1 cellular context compared by ENCODE assay signal in the genomic region with DNA sequence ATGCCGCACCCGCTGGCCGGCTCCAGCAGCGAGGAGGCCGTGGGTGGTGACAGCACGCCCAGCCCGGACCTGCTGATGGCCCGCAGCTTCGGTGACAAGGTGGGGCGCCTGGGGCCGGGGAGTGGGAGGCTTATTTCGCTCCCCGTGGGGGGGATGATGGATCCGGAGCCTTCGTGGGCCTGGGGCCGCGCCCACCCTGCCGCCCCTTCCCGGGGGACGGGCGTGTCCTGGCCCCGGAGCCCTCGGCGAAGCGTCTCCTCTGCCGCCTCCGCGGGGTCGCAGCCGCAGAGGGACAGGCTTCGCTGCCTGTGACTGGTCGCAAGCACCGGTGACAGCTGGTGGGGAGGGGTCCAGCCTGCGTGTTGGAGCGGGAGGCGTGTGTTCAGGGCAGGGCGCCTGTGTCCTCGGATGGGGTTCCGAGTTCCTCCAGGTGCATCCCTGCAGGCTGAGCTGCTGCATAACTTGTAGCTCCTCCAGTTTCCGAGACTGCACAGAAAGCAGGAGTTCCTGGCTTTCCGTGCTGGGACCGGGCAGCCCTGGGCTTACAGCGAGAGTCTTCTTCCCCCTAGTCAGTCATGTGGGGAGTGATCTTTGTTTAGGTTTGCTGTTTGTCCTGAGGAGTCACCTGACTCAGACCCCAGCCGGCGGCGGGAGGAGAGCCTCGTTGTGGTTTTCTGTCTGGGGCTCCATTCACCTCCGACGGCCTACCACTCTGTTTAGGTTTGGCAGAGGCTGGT.
TF ChIP-seq lines count a peak whose summit lies in the region.

No MANE protein-coding gene starts in this region.

TF ChIP-seq in HEK293, 187 proteins besides CTCF, POLR2A, EP300 and RAD21 (continued from another document and continues in another):
- TF ChIP-seq, protein P1, sequence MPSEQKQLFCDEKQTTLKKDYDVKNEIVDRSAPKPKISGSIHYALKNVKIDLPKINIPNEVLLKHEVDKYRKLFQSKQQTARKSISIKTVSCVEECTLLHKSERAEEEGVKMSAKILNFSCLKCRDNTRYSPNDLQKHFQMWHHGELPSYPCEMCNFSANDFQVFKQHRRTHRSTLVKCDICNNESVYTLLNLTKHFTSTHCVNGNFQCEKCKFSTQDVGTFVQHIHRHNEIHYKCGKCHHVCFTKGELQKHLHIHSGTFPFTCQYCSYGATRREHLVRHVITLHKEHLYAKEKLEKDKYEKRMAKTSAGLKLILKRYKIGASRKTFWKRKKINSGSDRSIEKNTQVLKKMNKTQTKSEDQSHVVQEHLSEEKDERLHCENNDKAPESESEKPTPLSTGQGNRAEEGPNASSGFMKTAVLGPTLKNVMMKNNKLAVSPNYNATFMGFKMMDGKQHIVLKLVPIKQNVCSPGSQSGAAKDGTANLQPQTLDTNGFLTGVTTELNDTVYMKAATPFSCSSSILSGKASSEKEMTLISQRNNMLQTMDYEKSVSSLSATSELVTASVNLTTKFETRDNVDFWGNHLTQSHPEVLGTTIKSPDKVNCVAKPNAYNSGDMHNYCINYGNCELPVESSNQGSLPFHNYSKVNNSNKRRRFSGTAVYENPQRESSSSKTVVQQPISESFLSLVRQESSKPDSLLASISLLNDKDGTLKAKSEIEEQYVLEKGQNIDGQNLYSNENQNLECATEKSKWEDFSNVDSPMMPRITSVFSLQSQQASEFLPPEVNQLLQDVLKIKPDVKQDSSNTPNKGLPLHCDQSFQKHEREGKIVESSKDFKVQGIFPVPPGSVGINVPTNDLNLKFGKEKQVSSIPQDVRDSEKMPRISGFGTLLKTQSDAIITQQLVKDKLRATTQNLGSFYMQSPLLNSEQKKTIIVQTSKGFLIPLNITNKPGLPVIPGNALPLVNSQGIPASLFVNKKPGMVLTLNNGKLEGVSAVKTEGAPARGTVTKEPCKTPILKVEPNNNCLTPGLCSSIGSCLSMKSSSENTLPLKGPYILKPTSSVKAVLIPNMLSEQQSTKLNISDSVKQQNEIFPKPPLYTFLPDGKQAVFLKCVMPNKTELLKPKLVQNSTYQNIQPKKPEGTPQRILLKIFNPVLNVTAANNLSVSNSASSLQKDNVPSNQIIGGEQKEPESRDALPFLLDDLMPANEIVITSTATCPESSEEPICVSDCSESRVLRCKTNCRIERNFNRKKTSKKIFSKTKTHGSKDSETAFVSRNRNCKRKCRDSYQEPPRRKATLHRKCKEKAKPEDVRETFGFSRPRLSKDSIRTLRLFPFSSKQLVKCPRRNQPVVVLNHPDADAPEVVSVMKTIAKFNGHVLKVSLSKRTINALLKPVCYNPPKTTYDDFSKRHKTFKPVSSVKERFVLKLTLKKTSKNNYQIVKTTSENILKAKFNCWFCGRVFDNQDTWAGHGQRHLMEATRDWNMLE (tag by site-specific recombination; conservative IDR thresholded peaks at IDR 0.05; ENCODE audit: low read depth), result no peak
- TF ChIP-seq ZNF37A (tag by site-specific recombination; IDR thresholded peaks at IDR 0.05) (no peak), ZFP41 (tag by site-specific recombination; IDR thresholded peaks at IDR 0.05; ENCODE audit: borderline replicate concordance) (no peak), SP7 (tag by site-specific recombination; IDR thresholded peaks at IDR 0.05) (no peak), ZNF266 (tag by site-specific recombination; IDR thresholded peaks at IDR 0.05; ENCODE audit: low read depth) (no peak), ZNF48 (tag by site-specific recombination; IDR thresholded peaks at IDR 0.05) (no peak), PRDM10 (tag by site-specific recombination; IDR thresholded peaks at IDR 0.05) (no peak), ZNF394 (tag by site-specific recombination; IDR thresholded peaks at IDR 0.05; ENCODE audit: borderline replicate concordance) (no peak), ZIC2 (tag by site-specific recombination; IDR thresholded peaks at IDR 0.05) (peak; percentile 50), ZNF530 (tag by site-specific recombination; IDR thresholded peaks at IDR 0.05; ENCODE audit: low read depth) (no peak), REPIN1 (tag by site-specific recombination; IDR thresholded peaks at IDR 0.05; ENCODE audit: low read depth) (no peak), ZNF157 (tag by site-specific recombination; IDR thresholded peaks at IDR 0.05) (no peak), ZNF843 (tag by site-specific recombination; IDR thresholded peaks at IDR 0.05) (no peak), ZNF561 (tag by site-specific recombination; IDR thresholded peaks at IDR 0.05; ENCODE audit: borderline replicate concordance) (0 out of 2 replicates have a peak, but pooled peaks have one; percentile 18), ZBTB1 (tag by site-specific recombination; IDR thresholded peaks at IDR 0.05) (no peak), GLIS2 (tag by site-specific recombination; IDR thresholded peaks at IDR 0.05) (peak; percentile 68), ZNF596 (tag by site-specific recombination; IDR thresholded peaks at IDR 0.05) (no peak), ZNF416 (tag by site-specific recombination; IDR thresholded peaks at IDR 0.05) (no peak), KLF7 (tag by site-specific recombination; IDR thresholded peaks at IDR 0.05; ENCODE audit: borderline replicate concordance) (no peak), GLI2 (tag by site-specific recombination; IDR thresholded peaks at IDR 0.05; ENCODE audit: borderline replicate concordance, low read depth) (no peak), ZBTB21 (tag by site-specific recombination; IDR thresholded peaks at IDR 0.05) (no peak), ZSCAN30 (tag by site-specific recombination; IDR thresholded peaks at IDR 0.05) (no peak), ZNF132 (tag by site-specific recombination; IDR thresholded peaks at IDR 0.05; ENCODE audit: borderline replicate concordance) (no peak), ZNF311 (tag by site-specific recombination; IDR thresholded peaks at IDR 0.05; ENCODE audit: borderline replicate concordance) (no peak), ZNF529 (tag by site-specific recombination; IDR thresholded peaks at IDR 0.05; ENCODE audit: insufficient replicate concordance) (no peak), ZNF341 (tag by site-specific recombination; IDR thresholded peaks at IDR 0.05; ENCODE audit: low read depth) (peak; percentile 87), ZBTB48 (tag by site-specific recombination; IDR thresholded peaks at IDR 0.05) (no peak), BCL6B (tag by site-specific recombination; IDR thresholded peaks at IDR 0.05) (no peak), ZNF391 (tag by site-specific recombination; IDR thresholded peaks at IDR 0.05; ENCODE audit: borderline replicate concordance, low read depth) (no peak)
- TF ChIP-seq, protein P2, sequence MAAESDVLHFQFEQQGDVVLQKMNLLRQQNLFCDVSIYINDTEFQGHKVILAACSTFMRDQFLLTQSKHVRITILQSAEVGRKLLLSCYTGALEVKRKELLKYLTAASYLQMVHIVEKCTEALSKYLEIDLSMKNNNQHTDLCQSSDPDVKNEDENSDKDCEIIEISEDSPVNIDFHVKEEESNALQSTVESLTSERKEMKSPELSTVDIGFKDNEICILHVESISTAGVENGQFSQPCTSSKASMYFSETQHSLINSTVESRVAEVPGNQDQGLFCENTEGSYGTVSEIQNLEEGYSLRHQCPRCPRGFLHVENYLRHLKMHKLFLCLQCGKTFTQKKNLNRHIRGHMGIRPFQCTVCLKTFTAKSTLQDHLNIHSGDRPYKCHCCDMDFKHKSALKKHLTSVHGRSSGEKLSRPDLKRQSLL (tag by site-specific recombination; IDR thresholded peaks at IDR 0.05), result no peak
- TF ChIP-seq, protein P3, sequence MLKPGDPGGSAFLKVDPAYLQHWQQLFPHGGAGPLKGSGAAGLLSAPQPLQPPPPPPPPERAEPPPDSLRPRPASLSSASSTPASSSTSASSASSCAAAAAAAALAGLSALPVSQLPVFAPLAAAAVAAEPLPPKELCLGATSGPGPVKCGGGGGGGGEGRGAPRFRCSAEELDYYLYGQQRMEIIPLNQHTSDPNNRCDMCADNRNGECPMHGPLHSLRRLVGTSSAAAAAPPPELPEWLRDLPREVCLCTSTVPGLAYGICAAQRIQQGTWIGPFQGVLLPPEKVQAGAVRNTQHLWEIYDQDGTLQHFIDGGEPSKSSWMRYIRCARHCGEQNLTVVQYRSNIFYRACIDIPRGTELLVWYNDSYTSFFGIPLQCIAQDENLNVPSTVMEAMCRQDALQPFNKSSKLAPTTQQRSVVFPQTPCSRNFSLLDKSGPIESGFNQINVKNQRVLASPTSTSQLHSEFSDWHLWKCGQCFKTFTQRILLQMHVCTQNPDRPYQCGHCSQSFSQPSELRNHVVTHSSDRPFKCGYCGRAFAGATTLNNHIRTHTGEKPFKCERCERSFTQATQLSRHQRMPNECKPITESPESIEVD (tag by site-specific recombination; IDR thresholded peaks at IDR 0.05), result no peak
- TF ChIP-seq, protein P4, sequence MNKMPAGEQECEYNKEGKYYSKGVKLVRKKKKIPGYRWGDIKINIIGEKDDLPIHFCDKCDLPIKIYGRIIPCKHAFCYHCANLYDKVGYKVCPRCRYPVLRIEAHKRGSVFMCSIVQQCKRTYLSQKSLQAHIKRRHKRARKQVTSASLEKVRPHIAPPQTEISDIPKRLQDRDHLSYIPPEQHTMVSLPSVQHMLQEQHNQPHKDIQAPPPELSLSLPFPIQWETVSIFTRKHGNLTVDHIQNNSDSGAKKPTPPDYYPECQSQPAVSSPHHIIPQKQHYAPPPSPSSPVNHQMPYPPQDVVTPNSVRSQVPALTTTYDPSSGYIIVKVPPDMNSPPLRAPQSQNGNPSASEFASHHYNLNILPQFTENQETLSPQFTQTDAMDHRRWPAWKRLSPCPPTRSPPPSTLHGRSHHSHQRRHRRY (tag by site-specific recombination; IDR thresholded peaks at IDR 0.05), result no peak
- TF ChIP-seq, protein P5, sequence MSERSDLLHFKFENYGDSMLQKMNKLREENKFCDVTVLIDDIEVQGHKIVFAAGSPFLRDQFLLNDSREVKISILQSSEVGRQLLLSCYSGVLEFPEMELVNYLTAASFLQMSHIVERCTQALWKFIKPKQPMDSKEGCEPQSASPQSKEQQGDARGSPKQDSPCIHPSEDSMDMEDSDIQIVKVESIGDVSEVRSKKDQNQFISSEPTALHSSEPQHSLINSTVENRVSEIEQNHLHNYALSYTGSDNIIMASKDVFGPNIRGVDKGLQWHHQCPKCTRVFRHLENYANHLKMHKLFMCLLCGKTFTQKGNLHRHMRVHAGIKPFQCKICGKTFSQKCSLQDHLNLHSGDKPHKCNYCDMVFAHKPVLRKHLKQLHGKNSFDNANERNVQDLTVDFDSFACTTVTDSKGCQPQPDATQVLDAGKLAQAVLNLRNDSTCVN (tag by site-specific recombination; optimal IDR thresholded peaks at IDR 0.05), result peak; percentile 29
- TF ChIP-seq, protein P6, sequence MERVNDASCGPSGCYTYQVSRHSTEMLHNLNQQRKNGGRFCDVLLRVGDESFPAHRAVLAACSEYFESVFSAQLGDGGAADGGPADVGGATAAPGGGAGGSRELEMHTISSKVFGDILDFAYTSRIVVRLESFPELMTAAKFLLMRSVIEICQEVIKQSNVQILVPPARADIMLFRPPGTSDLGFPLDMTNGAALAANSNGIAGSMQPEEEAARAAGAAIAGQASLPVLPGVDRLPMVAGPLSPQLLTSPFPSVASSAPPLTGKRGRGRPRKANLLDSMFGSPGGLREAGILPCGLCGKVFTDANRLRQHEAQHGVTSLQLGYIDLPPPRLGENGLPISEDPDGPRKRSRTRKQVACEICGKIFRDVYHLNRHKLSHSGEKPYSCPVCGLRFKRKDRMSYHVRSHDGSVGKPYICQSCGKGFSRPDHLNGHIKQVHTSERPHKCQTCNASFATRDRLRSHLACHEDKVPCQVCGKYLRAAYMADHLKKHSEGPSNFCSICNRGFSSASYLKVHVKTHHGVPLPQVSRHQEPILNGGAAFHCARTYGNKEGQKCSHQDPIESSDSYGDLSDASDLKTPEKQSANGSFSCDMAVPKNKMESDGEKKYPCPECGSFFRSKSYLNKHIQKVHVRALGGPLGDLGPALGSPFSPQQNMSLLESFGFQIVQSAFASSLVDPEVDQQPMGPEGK (tag by site-specific recombination; IDR thresholded peaks at IDR 0.05), result peak; percentile 37
